In the genomic region with DNA sequence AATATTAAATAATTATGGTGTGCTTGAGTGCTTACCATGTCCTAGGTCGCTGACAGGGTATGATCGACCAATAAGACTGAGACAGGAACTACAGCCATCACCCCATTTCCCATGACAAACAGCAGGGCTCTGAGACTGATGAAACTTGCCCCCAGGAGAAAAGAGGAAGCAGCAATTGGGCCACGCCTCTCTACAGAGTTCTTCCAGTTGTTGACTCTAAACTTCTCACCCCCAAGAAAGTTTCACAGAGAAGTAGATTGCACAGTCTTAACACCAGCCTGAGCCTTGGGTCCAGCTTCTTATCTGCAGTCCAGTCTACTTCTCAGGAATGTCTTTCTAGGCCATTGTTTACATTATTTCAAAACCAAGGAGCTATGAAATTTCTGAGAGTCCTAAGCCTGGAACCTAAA, we compare ENCODE assay signal across 1 cellular context.
TF ChIP-seq lines count a peak whose summit lies in the region.

No MANE protein-coding gene starts in this region.

TF ChIP-seq in K562, 482 proteins besides CTCF, POLR2A, EP300 and RAD21 (continued from another document and continues in another):
- TF ChIP-seq, protein P1, sequence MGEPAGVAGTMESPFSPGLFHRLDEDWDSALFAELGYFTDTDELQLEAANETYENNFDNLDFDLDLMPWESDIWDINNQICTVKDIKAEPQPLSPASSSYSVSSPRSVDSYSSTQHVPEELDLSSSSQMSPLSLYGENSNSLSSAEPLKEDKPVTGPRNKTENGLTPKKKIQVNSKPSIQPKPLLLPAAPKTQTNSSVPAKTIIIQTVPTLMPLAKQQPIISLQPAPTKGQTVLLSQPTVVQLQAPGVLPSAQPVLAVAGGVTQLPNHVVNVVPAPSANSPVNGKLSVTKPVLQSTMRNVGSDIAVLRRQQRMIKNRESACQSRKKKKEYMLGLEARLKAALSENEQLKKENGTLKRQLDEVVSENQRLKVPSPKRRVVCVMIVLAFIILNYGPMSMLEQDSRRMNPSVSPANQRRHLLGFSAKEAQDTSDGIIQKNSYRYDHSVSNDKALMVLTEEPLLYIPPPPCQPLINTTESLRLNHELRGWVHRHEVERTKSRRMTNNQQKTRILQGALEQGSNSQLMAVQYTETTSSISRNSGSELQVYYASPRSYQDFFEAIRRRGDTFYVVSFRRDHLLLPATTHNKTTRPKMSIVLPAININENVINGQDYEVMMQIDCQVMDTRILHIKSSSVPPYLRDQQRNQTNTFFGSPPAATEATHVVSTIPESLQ (CRISPR knock-in tag; IDR thresholded peaks at IDR 0.05) = no peak
- TF ChIP-seq NR4A1 (CRISPR knock-in tag; IDR thresholded peaks at IDR 0.05) (no peak), NR4A1 (tag; IDR thresholded peaks at IDR 0.05) (no peak), NFE2 (IDR thresholded peaks at IDR 0.05; ENCODE audit: low read depth) (no peak), SUPT5H (IDR thresholded peaks at IDR 0.05) (no peak), TAF9B (IDR thresholded peaks at IDR 0.05; ENCODE audit: partially characterized antibody) (no peak), PHF21A (IDR thresholded peaks at IDR 0.05; ENCODE audit: borderline replicate concordance, low read depth) (no peak), CREM (IDR thresholded peaks at IDR 0.05; ENCODE audit: low read depth) (no peak), ZNF699 (CRISPR knock-in tag; IDR thresholded peaks at IDR 0.05; ENCODE audit: insufficient replicate concordance) (no peak), KAT8 (IDR thresholded peaks at IDR 0.05; ENCODE audit: low read depth) (no peak), FOXK1 (CRISPR knock-in tag; IDR thresholded peaks at IDR 0.05; ENCODE audit: borderline replicate concordance) (no peak), NR3C1 (CRISPR knock-in tag; IDR thresholded peaks at IDR 0.05) (no peak), ZEB2 (IDR thresholded peaks at IDR 0.05) (0 out of 2 replicates have a peak, but pooled peaks have one; percentile 31), TEAD1 (CRISPR knock-in tag; IDR thresholded peaks at IDR 0.05) (peak; percentile 86 to 94; a peak in 3 of 4 replicates), NR2F6 (CRISPR knock-in tag; IDR thresholded peaks at IDR 0.05) (no peak), FOXM1 (IDR thresholded peaks at IDR 0.05; ENCODE audit: low read depth) (peak; percentile 22; the same call in 1 of the 2 replicates), FOXM1 (CRISPR knock-in tag; IDR thresholded peaks at IDR 0.05; ENCODE audit: low read depth) (no peak), ZKSCAN3 (CRISPR knock-in tag; IDR thresholded peaks at IDR 0.05) (no peak), MEF2A (IDR thresholded peaks at IDR 0.05; ENCODE audit: control insufficient read depth, low read depth, low read length) (no peak), MTA3 (IDR thresholded peaks at IDR 0.05; ENCODE audit: borderline replicate concordance) (peak; percentile 19; the same call in 1 of the 2 replicates), HDAC2 (IDR thresholded peaks at IDR 0.05) (0 out of 2 replicates have a peak, but pooled peaks have one; percentile 27), YY1 (IDR thresholded peaks at IDR 0.05; ENCODE audit: borderline replicate concordance in 1 of 3, control insufficient read depth in 1 of 3, extremely low read depth in 1 of 3, insufficient read depth in 3 of 3, insufficient read length in 1 of 3, insufficient replicate concordance in 2 of 3, low read depth in 1 of 3, low read length in 2 of 3) (no peak), SP1 (CRISPR knock-in tag; IDR thresholded peaks at IDR 0.05) (0 out of 2 replicates have a peak, but pooled peaks have one; percentile 15), ZNF24 (IDR thresholded peaks at IDR 0.05) (peak; percentile 7; the same call in 1 of the 2 replicates), XRCC4 (IDR thresholded peaks at IDR 0.05; ENCODE audit: extremely low read depth, insufficient read depth, insufficient read length) (no peak), TCF7L2 (IDR thresholded peaks at IDR 0.05; ENCODE audit: low read depth, low read length) (no peak), ADNP (tag; IDR thresholded peaks at IDR 0.05) (no peak), ZNF316 (IDR thresholded peaks at IDR 0.05) (no peak), ARID1B (IDR thresholded peaks at IDR 0.05) (peak; percentile 84), PHTF2 (CRISPR knock-in tag; IDR thresholded peaks at IDR 0.05) (no peak), HDGF (IDR thresholded peaks at IDR 0.05) (no peak)
- TF ChIP-seq, protein P2, sequence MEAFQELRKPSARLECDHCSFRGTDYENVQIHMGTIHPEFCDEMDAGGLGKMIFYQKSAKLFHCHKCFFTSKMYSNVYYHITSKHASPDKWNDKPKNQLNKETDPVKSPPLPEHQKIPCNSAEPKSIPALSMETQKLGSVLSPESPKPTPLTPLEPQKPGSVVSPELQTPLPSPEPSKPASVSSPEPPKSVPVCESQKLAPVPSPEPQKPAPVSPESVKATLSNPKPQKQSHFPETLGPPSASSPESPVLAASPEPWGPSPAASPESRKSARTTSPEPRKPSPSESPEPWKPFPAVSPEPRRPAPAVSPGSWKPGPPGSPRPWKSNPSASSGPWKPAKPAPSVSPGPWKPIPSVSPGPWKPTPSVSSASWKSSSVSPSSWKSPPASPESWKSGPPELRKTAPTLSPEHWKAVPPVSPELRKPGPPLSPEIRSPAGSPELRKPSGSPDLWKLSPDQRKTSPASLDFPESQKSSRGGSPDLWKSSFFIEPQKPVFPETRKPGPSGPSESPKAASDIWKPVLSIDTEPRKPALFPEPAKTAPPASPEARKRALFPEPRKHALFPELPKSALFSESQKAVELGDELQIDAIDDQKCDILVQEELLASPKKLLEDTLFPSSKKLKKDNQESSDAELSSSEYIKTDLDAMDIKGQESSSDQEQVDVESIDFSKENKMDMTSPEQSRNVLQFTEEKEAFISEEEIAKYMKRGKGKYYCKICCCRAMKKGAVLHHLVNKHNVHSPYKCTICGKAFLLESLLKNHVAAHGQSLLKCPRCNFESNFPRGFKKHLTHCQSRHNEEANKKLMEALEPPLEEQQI (IDR thresholded peaks at IDR 0.05) = no peak
- TF ChIP-seq, protein P3, sequence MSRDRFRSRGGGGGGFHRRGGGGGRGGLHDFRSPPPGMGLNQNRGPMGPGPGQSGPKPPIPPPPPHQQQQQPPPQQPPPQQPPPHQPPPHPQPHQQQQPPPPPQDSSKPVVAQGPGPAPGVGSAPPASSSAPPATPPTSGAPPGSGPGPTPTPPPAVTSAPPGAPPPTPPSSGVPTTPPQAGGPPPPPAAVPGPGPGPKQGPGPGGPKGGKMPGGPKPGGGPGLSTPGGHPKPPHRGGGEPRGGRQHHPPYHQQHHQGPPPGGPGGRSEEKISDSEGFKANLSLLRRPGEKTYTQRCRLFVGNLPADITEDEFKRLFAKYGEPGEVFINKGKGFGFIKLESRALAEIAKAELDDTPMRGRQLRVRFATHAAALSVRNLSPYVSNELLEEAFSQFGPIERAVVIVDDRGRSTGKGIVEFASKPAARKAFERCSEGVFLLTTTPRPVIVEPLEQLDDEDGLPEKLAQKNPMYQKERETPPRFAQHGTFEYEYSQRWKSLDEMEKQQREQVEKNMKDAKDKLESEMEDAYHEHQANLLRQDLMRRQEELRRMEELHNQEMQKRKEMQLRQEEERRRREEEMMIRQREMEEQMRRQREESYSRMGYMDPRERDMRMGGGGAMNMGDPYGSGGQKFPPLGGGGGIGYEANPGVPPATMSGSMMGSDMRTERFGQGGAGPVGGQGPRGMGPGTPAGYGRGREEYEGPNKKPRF (IDR thresholded peaks at IDR 0.05; ENCODE audit: low read depth, low read length) = no peak
- TF ChIP-seq, protein P4, sequence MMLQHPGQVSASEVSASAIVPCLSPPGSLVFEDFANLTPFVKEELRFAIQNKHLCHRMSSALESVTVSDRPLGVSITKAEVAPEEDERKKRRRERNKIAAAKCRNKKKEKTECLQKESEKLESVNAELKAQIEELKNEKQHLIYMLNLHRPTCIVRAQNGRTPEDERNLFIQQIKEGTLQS (IDR thresholded peaks at IDR 0.05) = peak; percentile 47; the same call in 1 of the 2 replicates
- TF ChIP-seq, protein P4 (CRISPR knock-in tag; conservative IDR thresholded peaks at IDR 0.05) = no peak
- TF ChIP-seq, protein P5, sequence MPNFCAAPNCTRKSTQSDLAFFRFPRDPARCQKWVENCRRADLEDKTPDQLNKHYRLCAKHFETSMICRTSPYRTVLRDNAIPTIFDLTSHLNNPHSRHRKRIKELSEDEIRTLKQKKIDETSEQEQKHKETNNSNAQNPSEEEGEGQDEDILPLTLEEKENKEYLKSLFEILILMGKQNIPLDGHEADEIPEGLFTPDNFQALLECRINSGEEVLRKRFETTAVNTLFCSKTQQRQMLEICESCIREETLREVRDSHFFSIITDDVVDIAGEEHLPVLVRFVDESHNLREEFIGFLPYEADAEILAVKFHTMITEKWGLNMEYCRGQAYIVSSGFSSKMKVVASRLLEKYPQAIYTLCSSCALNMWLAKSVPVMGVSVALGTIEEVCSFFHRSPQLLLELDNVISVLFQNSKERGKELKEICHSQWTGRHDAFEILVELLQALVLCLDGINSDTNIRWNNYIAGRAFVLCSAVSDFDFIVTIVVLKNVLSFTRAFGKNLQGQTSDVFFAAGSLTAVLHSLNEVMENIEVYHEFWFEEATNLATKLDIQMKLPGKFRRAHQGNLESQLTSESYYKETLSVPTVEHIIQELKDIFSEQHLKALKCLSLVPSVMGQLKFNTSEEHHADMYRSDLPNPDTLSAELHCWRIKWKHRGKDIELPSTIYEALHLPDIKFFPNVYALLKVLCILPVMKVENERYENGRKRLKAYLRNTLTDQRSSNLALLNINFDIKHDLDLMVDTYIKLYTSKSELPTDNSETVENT (CRISPR knock-in tag; IDR thresholded peaks at IDR 0.05) = no peak
- TF ChIP-seq, protein P6, sequence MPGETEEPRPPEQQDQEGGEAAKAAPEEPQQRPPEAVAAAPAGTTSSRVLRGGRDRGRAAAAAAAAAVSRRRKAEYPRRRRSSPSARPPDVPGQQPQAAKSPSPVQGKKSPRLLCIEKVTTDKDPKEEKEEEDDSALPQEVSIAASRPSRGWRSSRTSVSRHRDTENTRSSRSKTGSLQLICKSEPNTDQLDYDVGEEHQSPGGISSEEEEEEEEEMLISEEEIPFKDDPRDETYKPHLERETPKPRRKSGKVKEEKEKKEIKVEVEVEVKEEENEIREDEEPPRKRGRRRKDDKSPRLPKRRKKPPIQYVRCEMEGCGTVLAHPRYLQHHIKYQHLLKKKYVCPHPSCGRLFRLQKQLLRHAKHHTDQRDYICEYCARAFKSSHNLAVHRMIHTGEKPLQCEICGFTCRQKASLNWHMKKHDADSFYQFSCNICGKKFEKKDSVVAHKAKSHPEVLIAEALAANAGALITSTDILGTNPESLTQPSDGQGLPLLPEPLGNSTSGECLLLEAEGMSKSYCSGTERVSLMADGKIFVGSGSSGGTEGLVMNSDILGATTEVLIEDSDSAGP (CRISPR knock-in tag; IDR thresholded peaks at IDR 0.05) = no peak
- TF ChIP-seq, protein P7, sequence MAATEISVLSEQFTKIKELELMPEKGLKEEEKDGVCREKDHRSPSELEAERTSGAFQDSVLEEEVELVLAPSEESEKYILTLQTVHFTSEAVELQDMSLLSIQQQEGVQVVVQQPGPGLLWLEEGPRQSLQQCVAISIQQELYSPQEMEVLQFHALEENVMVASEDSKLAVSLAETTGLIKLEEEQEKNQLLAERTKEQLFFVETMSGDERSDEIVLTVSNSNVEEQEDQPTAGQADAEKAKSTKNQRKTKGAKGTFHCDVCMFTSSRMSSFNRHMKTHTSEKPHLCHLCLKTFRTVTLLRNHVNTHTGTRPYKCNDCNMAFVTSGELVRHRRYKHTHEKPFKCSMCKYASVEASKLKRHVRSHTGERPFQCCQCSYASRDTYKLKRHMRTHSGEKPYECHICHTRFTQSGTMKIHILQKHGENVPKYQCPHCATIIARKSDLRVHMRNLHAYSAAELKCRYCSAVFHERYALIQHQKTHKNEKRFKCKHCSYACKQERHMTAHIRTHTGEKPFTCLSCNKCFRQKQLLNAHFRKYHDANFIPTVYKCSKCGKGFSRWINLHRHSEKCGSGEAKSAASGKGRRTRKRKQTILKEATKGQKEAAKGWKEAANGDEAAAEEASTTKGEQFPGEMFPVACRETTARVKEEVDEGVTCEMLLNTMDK (IDR thresholded peaks at IDR 0.05; ENCODE audit: borderline replicate concordance, insufficient read depth, low read depth, low read length, poor library complexity, severe bottlenecking) = no peak
- TF ChIP-seq, protein P8, sequence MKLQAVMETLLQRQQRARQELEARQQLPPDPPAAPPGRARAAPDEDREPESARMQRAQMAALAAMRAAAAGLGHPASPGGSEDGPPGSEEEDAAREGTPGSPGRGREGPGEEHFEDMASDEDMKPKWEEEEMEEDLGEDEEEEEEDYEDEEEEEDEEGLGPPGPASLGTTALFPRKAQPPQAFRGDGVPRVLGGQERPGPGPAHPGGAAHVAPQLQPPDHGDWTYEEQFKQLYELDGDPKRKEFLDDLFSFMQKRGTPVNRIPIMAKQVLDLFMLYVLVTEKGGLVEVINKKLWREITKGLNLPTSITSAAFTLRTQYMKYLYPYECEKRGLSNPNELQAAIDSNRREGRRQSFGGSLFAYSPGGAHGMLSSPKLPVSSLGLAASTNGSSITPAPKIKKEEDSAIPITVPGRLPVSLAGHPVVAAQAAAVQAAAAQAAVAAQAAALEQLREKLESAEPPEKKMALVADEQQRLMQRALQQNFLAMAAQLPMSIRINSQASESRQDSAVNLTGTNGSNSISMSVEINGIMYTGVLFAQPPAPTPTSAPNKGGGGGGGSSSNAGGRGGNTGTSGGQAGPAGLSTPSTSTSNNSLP (IDR thresholded peaks at IDR 0.05; ENCODE audit: borderline replicate concordance, low read depth, low read length) = no peak
- TF ChIP-seq, protein P9, sequence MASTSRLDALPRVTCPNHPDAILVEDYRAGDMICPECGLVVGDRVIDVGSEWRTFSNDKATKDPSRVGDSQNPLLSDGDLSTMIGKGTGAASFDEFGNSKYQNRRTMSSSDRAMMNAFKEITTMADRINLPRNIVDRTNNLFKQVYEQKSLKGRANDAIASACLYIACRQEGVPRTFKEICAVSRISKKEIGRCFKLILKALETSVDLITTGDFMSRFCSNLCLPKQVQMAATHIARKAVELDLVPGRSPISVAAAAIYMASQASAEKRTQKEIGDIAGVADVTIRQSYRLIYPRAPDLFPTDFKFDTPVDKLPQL (IDR thresholded peaks at IDR 0.05; ENCODE audit: extremely low read depth, insufficient read length) = no peak
- TF ChIP-seq, protein P10, sequence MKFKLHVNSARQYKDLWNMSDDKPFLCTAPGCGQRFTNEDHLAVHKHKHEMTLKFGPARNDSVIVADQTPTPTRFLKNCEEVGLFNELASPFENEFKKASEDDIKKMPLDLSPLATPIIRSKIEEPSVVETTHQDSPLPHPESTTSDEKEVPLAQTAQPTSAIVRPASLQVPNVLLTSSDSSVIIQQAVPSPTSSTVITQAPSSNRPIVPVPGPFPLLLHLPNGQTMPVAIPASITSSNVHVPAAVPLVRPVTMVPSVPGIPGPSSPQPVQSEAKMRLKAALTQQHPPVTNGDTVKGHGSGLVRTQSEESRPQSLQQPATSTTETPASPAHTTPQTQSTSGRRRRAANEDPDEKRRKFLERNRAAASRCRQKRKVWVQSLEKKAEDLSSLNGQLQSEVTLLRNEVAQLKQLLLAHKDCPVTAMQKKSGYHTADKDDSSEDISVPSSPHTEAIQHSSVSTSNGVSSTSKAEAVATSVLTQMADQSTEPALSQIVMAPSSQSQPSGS (CRISPR knock-in tag; IDR thresholded peaks at IDR 0.05) = no peak
- TF ChIP-seq, protein P11, sequence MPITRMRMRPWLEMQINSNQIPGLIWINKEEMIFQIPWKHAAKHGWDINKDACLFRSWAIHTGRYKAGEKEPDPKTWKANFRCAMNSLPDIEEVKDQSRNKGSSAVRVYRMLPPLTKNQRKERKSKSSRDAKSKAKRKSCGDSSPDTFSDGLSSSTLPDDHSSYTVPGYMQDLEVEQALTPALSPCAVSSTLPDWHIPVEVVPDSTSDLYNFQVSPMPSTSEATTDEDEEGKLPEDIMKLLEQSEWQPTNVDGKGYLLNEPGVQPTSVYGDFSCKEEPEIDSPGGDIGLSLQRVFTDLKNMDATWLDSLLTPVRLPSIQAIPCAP (CRISPR knock-in tag; IDR thresholded peaks at IDR 0.05; ENCODE audit: borderline replicate concordance) = no peak
